ENCODE assay signal across 1 cellular context in genomic region chr7:100544386-100544785, GRCh38.
TF ChIP-seq lines count a peak whose summit lies in the region.

No MANE protein-coding gene starts in this region.

TF ChIP-seq in HepG2, 621 proteins besides CTCF, POLR2A, EP300 and RAD21 (continued from another document and continues in another):
- TF ChIP-seq, protein P1, sequence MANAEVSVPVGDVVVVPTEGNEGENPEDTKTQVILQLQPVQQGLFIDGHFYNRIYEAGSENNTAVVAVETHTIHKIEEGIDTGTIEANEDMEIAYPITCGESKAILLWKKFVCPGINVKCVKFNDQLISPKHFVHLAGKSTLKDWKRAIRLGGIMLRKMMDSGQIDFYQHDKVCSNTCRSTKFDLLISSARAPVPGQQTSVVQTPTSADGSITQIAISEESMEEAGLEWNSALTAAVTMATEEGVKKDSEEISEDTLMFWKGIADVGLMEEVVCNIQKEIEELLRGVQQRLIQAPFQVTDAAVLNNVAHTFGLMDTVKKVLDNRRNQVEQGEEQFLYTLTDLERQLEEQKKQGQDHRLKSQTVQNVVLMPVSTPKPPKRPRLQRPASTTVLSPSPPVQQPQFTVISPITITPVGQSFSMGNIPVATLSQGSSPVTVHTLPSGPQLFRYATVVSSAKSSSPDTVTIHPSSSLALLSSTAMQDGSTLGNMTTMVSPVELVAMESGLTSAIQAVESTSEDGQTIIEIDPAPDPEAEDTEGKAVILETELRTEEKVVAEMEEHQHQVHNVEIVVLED (CRISPR knock-in tag; IDR thresholded peaks at IDR 0.05; ENCODE audit: borderline replicate concordance): no peak
- TF ChIP-seq HNRNPK (IDR thresholded peaks at IDR 0.05; ENCODE audit: low read depth, low read length, poor library complexity, severe bottlenecking) (peak; percentile 40), JUNB (CRISPR knock-in tag; IDR thresholded peaks at IDR 0.05; ENCODE audit: borderline replicate concordance) (no peak), NCOA1 (CRISPR knock-in tag; IDR thresholded peaks at IDR 0.05) (no peak), ZSCAN25 (CRISPR knock-in tag; IDR thresholded peaks at IDR 0.05) (no peak), XRCC5 (optimal IDR thresholded peaks at IDR 0.05; ENCODE audit: low read length) (no peak), ARHGAP35 (CRISPR knock-in tag; IDR thresholded peaks at IDR 0.05; ENCODE audit: borderline replicate concordance) (no peak), STAT5B (CRISPR knock-in tag; IDR thresholded peaks at IDR 0.05) (no peak), CEBPB (IDR thresholded peaks at IDR 0.05; ENCODE audit: borderline replicate concordance, low read depth, low read length) (no peak), ZNF558 (CRISPR knock-in tag; IDR thresholded peaks at IDR 0.05; ENCODE audit: borderline replicate concordance) (no peak), ZNF788 (CRISPR knock-in tag; IDR thresholded peaks at IDR 0.05; ENCODE audit: borderline replicate concordance) (no peak; the same call in 1 of the 2 replicates), CBX2 (IDR thresholded peaks at IDR 0.05; ENCODE audit: low read depth, low read length) (no peak), CBX2 (CRISPR knock-in tag; IDR thresholded peaks at IDR 0.05; ENCODE audit: low read depth) (no peak), ZNF772 (CRISPR knock-in tag; IDR thresholded peaks at IDR 0.05) (no peak), ATF5 (CRISPR knock-in tag; IDR thresholded peaks at IDR 0.05; ENCODE audit: low read depth) (no peak), NKX3-1 (CRISPR knock-in tag; IDR thresholded peaks at IDR 0.05) (no peak), PHF21A (CRISPR knock-in tag; IDR thresholded peaks at IDR 0.05) (peak; percentile 59; the same call in 1 of the 2 replicates), ZNF335 (CRISPR knock-in tag; IDR thresholded peaks at IDR 0.05) (no peak), ZNF776 (CRISPR knock-in tag; IDR thresholded peaks at IDR 0.05) (no peak), ZGPAT (CRISPR knock-in tag; IDR thresholded peaks at IDR 0.05) (no peak), RCOR2 (CRISPR knock-in tag; IDR thresholded peaks at IDR 0.05) (peak; percentile 66), NR2F1 (CRISPR knock-in tag; IDR thresholded peaks at IDR 0.05) (peak in 1 of 2 experiments; percentile 85; a peak in 2 of 4 replicates), FIP1L1 (IDR thresholded peaks at IDR 0.05; ENCODE audit: borderline replicate concordance, insufficient read depth, low read depth, low read length) (no peak), ZNF557 (CRISPR knock-in tag; IDR thresholded peaks at IDR 0.05) (no peak), FOXJ3 (CRISPR knock-in tag; IDR thresholded peaks at IDR 0.05; ENCODE audit: borderline replicate concordance) (no peak), ZNF382 (CRISPR knock-in tag; IDR thresholded peaks at IDR 0.05; ENCODE audit: borderline replicate concordance) (no peak), ZNF614 (CRISPR knock-in tag; IDR thresholded peaks at IDR 0.05; ENCODE audit: borderline replicate concordance) (no peak; the same call in 1 of the 2 replicates), ZNF644 (CRISPR knock-in tag; IDR thresholded peaks at IDR 0.05; ENCODE audit: low read depth) (no peak), ZNF589 (CRISPR knock-in tag; conservative IDR thresholded peaks at IDR 0.05) (no peak), IRF9 (CRISPR knock-in tag; IDR thresholded peaks at IDR 0.05; ENCODE audit: borderline replicate concordance) (no peak), ATF2 (CRISPR knock-in tag; IDR thresholded peaks at IDR 0.05) (no peak), MAFF (IDR thresholded peaks at IDR 0.05; ENCODE audit: low read depth, low read length) (no peak), ARNT2 (CRISPR knock-in tag; IDR thresholded peaks at IDR 0.05; ENCODE audit: low read depth) (0 out of 2 replicates have a peak, but pooled peaks have one; percentile 45), EHMT2 (IDR thresholded peaks at IDR 0.05; ENCODE audit: borderline replicate concordance, low read depth, low read length) (no peak), ZNF501 (CRISPR knock-in tag; IDR thresholded peaks at IDR 0.05) (no peak), HOXA3 (CRISPR knock-in tag; IDR thresholded peaks at IDR 0.05) (no peak), THAP8 (CRISPR knock-in tag; IDR thresholded peaks at IDR 0.05; ENCODE audit: borderline replicate concordance) (no peak), SALL1 (CRISPR knock-in tag; IDR thresholded peaks at IDR 0.05) (no peak; the same call in 1 of the 2 replicates), KDM3A (CRISPR knock-in tag; IDR thresholded peaks at IDR 0.05; ENCODE audit: low read depth) (no peak), FOSL1 (CRISPR knock-in tag; IDR thresholded peaks at IDR 0.05; ENCODE audit: borderline replicate concordance) (no peak), ZNF10 (CRISPR knock-in tag; IDR thresholded peaks at IDR 0.05; ENCODE audit: borderline replicate concordance, low read depth) (no peak), SMARCE1 (IDR thresholded peaks at IDR 0.05; ENCODE audit: borderline replicate concordance) (no peak), ZNF737 (CRISPR knock-in tag; IDR thresholded peaks at IDR 0.05; ENCODE audit: borderline replicate concordance) (no peak), REPIN1 (CRISPR knock-in tag; IDR thresholded peaks at IDR 0.05; ENCODE audit: borderline replicate concordance, low read depth) (no peak), TOE1 (CRISPR knock-in tag; IDR thresholded peaks at IDR 0.05) (no peak), TP53 (CRISPR knock-in tag; conservative IDR thresholded peaks at IDR 0.05) (no peak), ZNF75D (CRISPR knock-in tag; IDR thresholded peaks at IDR 0.05; ENCODE audit: borderline replicate concordance) (no peak), MBD4 (IDR thresholded peaks at IDR 0.05; ENCODE audit: borderline replicate concordance, low read length) (no peak), CBX5 (CRISPR knock-in tag; IDR thresholded peaks at IDR 0.05; ENCODE audit: borderline replicate concordance) (no peak), ZBTB38 (CRISPR knock-in tag; IDR thresholded peaks at IDR 0.05) (no peak), THAP11 (CRISPR knock-in tag; IDR thresholded peaks at IDR 0.05) (no peak), SMAD3 (CRISPR knock-in tag; IDR thresholded peaks at IDR 0.05) (no peak), FOXK1 (CRISPR knock-in tag; IDR thresholded peaks at IDR 0.05; ENCODE audit: borderline replicate concordance, low read depth) (no peak; the same call in 1 of the 2 replicates), ZBTB21 (CRISPR knock-in tag; IDR thresholded peaks at IDR 0.05) (no peak), SRF (IDR thresholded peaks at IDR 0.05; ENCODE audit: low read depth, low read length) (no peak), HMGA1 (CRISPR knock-in tag; conservative IDR thresholded peaks at IDR 0.05) (no peak)
- TF ChIP-seq, protein P2, sequence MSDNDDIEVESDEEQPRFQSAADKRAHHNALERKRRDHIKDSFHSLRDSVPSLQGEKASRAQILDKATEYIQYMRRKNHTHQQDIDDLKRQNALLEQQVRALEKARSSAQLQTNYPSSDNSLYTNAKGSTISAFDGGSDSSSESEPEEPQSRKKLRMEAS (IDR thresholded peaks at IDR 0.05): no peak
- TF ChIP-seq, protein P3, sequence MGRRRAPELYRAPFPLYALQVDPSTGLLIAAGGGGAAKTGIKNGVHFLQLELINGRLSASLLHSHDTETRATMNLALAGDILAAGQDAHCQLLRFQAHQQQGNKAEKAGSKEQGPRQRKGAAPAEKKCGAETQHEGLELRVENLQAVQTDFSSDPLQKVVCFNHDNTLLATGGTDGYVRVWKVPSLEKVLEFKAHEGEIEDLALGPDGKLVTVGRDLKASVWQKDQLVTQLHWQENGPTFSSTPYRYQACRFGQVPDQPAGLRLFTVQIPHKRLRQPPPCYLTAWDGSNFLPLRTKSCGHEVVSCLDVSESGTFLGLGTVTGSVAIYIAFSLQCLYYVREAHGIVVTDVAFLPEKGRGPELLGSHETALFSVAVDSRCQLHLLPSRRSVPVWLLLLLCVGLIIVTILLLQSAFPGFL (CRISPR knock-in tag; IDR thresholded peaks at IDR 0.05): no peak
- TF ChIP-seq, protein P4, sequence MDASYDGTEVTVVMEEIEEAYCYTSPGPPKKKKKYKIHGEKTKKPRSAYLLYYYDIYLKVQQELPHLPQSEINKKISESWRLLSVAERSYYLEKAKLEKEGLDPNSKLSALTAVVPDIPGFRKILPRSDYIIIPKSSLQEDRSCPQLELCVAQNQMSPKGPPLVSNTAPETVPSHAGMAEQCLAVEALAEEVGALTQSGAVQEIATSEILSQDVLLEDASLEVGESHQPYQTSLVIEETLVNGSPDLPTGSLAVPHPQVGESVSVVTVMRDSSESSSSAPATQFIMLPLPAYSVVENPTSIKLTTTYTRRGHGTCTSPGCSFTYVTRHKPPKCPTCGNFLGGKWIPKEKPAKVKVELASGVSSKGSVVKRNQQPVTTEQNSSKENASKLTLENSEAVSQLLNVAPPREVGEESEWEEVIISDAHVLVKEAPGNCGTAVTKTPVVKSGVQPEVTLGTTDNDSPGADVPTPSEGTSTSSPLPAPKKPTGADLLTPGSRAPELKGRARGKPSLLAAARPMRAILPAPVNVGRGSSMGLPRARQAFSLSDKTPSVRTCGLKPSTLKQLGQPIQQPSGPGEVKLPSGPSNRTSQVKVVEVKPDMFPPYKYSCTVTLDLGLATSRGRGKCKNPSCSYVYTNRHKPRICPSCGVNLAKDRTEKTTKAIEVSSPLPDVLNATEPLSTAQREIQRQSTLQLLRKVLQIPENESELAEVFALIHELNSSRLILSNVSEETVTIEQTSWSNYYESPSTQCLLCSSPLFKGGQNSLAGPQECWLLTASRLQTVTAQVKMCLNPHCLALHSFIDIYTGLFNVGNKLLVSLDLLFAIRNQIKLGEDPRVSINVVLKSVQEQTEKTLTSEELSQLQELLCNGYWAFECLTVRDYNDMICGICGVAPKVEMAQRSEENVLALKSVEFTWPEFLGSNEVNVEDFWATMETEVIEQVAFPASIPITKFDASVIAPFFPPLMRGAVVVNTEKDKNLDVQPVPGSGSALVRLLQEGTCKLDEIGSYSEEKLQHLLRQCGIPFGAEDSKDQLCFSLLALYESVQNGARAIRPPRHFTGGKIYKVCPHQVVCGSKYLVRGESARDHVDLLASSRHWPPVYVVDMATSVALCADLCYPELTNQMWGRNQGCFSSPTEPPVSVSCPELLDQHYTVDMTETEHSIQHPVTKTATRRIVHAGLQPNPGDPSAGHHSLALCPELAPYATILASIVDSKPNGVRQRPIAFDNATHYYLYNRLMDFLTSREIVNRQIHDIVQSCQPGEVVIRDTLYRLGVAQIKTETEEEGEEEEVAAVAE (CRISPR knock-in tag; IDR thresholded peaks at IDR 0.05; ENCODE audit: borderline replicate concordance): no peak
- TF ChIP-seq, protein P5, sequence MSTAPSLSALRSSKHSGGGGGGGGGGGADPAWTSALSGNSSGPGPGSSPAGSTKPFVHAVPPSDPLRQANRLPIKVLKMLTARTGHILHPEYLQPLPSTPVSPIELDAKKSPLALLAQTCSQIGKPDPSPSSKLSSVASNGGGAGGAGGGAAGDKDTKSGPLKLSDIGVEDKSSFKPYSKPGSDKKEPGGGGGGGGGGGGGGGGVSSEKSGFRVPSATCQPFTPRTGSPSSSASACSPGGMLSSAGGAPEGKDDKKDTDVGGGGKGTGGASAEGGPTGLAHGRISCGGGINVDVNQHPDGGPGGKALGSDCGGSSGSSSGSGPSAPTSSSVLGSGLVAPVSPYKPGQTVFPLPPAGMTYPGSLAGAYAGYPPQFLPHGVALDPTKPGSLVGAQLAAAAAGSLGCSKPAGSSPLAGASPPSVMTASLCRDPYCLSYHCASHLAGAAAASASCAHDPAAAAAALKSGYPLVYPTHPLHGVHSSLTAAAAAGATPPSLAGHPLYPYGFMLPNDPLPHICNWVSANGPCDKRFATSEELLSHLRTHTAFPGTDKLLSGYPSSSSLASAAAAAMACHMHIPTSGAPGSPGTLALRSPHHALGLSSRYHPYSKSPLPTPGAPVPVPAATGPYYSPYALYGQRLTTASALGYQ (CRISPR knock-in tag; IDR thresholded peaks at IDR 0.05): no peak
